Comparison of ENCODE assay signal across 8 cellular contexts in the genomic region with DNA sequence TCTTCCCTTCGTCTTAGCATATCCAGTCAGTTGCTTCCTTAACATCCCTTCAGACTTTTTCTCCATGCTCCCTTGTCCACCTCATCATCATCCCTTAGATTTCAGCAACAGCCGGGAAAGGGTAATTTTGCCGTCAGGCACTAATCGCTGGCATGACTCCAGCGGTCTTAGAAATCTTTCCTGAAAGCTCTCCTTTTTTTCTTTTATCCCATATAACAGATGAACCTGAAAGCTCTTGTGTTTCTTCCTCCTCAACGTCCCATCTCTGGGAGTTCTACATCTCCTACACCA. TPM values are rescaled to one million over a fixed set of nuclear protein-coding genes. Genes with fewer than 3 reads are reported as not detected.
DNase-seq lines count a peak whose midpoint lies in the region; ATAC-seq and TF ChIP-seq lines count a peak whose summit lies in the region.

No MANE protein-coding gene starts in this region.

- H3K4me1 ChIP-seq in HAP-1 (peaks cover 16% of the 10 kb centered on the region), RWPE2 (ENCODE audit: insufficient read depth, poor library complexity, severe bottlenecking) (peaks cover 14% of the 10 kb centered on the region), left ventricle myocardium inferior (peaks cover 43% of the 10 kb centered on the region), spleen (peaks cover 9 to 27% (median 20%) of the 10 kb centered on the region in 6 donors)

- H3K4me3 ChIP-seq in HAP-1 = peak overlapping the region; percentile 59
- peak overlapping the region; percentile 49 for H3K4me3 ChIP-seq in RWPE2 (ENCODE audit: severe bottlenecking)
- peak overlapping the region; percentile 77 for H3K4me3 ChIP-seq in left ventricle myocardium inferior
- peak overlapping the region in 6 of 8 donors; percentile 23 to 71 (median 52) for H3K4me3 ChIP-seq in spleen

- no peaks in the 10 kb centered on the region for H3K9me3 ChIP-seq in HAP-1
- no peaks in the 10 kb centered on the region for H3K9me3 ChIP-seq in RWPE2 (ENCODE audit: severe bottlenecking)
- no peaks in the 10 kb centered on the region for H3K9me3 ChIP-seq in left ventricle myocardium inferior (replicated peaks)
- no peaks in the 10 kb centered on the region for H3K9me3 ChIP-seq in spleen

- H3K27me3 ChIP-seq in HAP-1 (ENCODE audit: low read depth) = no peaks in the 10 kb centered on the region
- no peaks in the 10 kb centered on the region for H3K27me3 ChIP-seq in RWPE2 (ENCODE audit: insufficient read depth, poor library complexity, severe bottlenecking)
- H3K27me3 ChIP-seq in left ventricle myocardium inferior (ENCODE audit: low read depth) = no peaks in the 10 kb centered on the region
- H3K27me3 ChIP-seq in spleen (replicated peaks in 1 of 7) = no peaks in the 10 kb centered on the region

- DNase-seq in HAP-1 (ENCODE audit: low spot score in 2 of 2) = peak; percentile 68 to 70
- DNase-seq in RWPE2 (ENCODE audit: low spot score) = no peak
- no peak for DNase-seq in left ventricle myocardium inferior
- DNase-seq in spleen = peak; percentile 50
- DNase-seq in DMS79 treated with DMSO at 0.1 percent for 48 hours (lab: John Stamatoyannopoulos, UW) = no peak
- DNase-seq in NCI-H2081 (lab: John Stamatoyannopoulos, UW) = no peak
- no peak for DNase-seq in activated naive CD4-positive, alpha-beta T cell treated with Interleukin-2 at 50 U/mL for 16 hours
- no peak for DNase-seq in HK-2 (ENCODE audit: unreplicated experiment)

- H3K27ac ChIP-seq in RWPE2 (ENCODE audit: poor library complexity, severe bottlenecking) (peak overlapping the region; percentile 85), left ventricle myocardium inferior (replicated peaks) (peak overlapping the region; percentile 98), spleen (peak overlapping the region; percentile 98 to 100 (median 100))

- in situ Hi-C loops in HAP-1 (cut with MboI; ENCODE audit: low sequenced_read_pairs) = no loop called here

- TF ChIP-seq POLR2A in spleen (IDR thresholded peaks at IDR 0.05) = no peak

- no peak for ATAC-seq in RWPE2 (ENCODE audit: low read depth)

- WGBS in spleen, 5 donors = 34 to 46% (median 38%) methylated on average over 6 of the region's 6 CpGs

- H3K36me3 ChIP-seq in HAP-1 (replicated peaks) (no peaks in the 10 kb centered on the region), RWPE2 (ENCODE audit: low read depth) (no peaks in the 10 kb centered on the region), left ventricle myocardium inferior (no peaks in the 10 kb centered on the region), spleen (no peaks in the 10 kb centered on the region)

- intact Hi-C loops in left ventricle myocardium inferior (cut with micrococcal nuclease) = no loop called here
- intact Hi-C loops in spleen (cut with DNase I; ENCODE audit: low total_unique reads) = no loop called here

- TF ChIP-seq CTCF in RWPE2 (IDR thresholded peaks at IDR 0.05; ENCODE audit: poor library complexity, severe bottlenecking) (no peak), left ventricle myocardium inferior (IDR thresholded peaks at IDR 0.05; ENCODE audit: borderline replicate concordance) (no peak), spleen (IDR thresholded peaks at IDR 0.05 in 8 of 11, conservative IDR thresholded peaks at IDR 0.05 in 3 of 11) (no peak)

RNA-seq across cellular contexts. Expression of a gene that starts 10.4 kb away (rescaled TPM):
- total RNA-seq in left ventricle myocardium inferior (19.4 TPM), spleen (10 to 100 TPM in 6 of 7 donors, 1 to 10 TPM in 1; 8.3 to 22.6 (median 14.7) TPM)
- 10 to 100 TPM; 27.1 to 34.6 (median 33.9) TPM for polyA plus RNA-seq in spleen

RNA-seq across cellular contexts. Expression of a gene that starts 28.7 kb away (rescaled TPM):
- total RNA-seq in left ventricle myocardium inferior (0.44 TPM), spleen (1 to 10 TPM; 1.1 to 3.7 (median 2.5) TPM)
- polyA plus RNA-seq in spleen = under 1 TPM; 0.43 to 0.90 (median 0.64) TPM

RNA-seq across cellular contexts. Expression of a gene that starts 38.7 kb away (rescaled TPM):
- 25.3 TPM for total RNA-seq in left ventricle myocardium inferior
- total RNA-seq in spleen = 10 to 100 TPM; 17.6 to 43.8 (median 40.5) TPM
- 10 to 100 TPM; 19.7 to 27.8 (median 24.6) TPM for polyA plus RNA-seq in spleen

RNA-seq across cellular contexts. Expression of a gene that starts 47.7 kb away (rescaled TPM):
- total RNA-seq in left ventricle myocardium inferior (4.9 TPM), spleen (10 to 100 TPM in 2 of 7 donors, 1 to 10 TPM in 5; 4.4 to 16.2 (median 6.6) TPM)
- 1 to 10 TPM; 1.4 to 3.3 (median 2.1) TPM for polyA plus RNA-seq in spleen

Comparison
In these comparisons a context has a peak if more than half of its experiments do, and no peak if none do; other contexts are left out.
1. DNase-seq: peak in HAP-1 (2 of 2) and spleen (single experiment); none in RWPE2 (single experiment), left ventricle myocardium inferior (single experiment), DMS79 treated with DMSO at 0.1 percent for 48 hours (single experiment), NCI-H2081 (0 of 2), activated naive CD4-positive, alpha-beta T cell treated with Interleukin-2 at 50 U/mL for 16 hours (single experiment) and HK-2 (single experiment).
2. Peak in every context shown above with its lines, with median percentiles within 50 percentile points of each other: H3K4me3 ChIP-seq and H3K27ac ChIP-seq.